24 cellular contexts compared by ENCODE assay signal in genomic region chr1:44282704-44283426, GRCh38.
A peak's percentile ranks its signal among the peaks of the same experiment; 100 is the strongest.
DNase-seq lines count a peak whose midpoint lies in the region; ATAC-seq and TF ChIP-seq lines count a peak whose summit lies in the region.
"Had no signal": no experiment of that assay in that cellular context is flagged by ENCODE, and none has a peak within 500 bp of the region (broad histone marks: within the 10 kb centered on the region; RNA-seq: fewer than 3 reads in every experiment).

No MANE protein-coding gene starts in this region.

- H3K27me3 ChIP-seq in right cardiac atrium (ENCODE audit: control insufficient read depth, insufficient read depth), result no peaks in the 10 kb centered on the region
- H3K27me3 ChIP-seq in left ventricle myocardium inferior (ENCODE audit: low read depth), result no peaks in the 10 kb centered on the region
- no peaks in the 10 kb centered on the region for H3K27me3 ChIP-seq in sigmoid colon
- H3K27me3 ChIP-seq in GM23248 (replicated peaks; ENCODE audit: insufficient read depth), result no peaks in the 10 kb centered on the region
- H3K27me3 ChIP-seq: ascending aorta, gastrocnemius medialis, left lung, upper lobe of left lung had no signal

- peaks cover 55% of the 10 kb centered on the region for H3K36me3 ChIP-seq in left ventricle myocardium inferior
- H3K36me3 ChIP-seq in mucosa of descending colon (ENCODE audit: low read depth), result no peaks in the 10 kb centered on the region
- peaks cover 4 to 61% (median 11%) of the 10 kb centered on the region in 4 donors for H3K36me3 ChIP-seq in sigmoid colon
- H3K36me3 ChIP-seq in GM23248 (ENCODE audit: low read depth), result peaks cover 9% of the 10 kb centered on the region; the same call in 1 of the 2 replicates

- H3K9me3 Mint-ChIP-seq in activated T-helper 1 cell treated with anti-CD3 and anti-CD28 coated beads, Interleukin-12 subunit alpha, Interleukin-12 subunit beta, Interleukin-2, Interleukin-4 antibody, amounts not matched to agents 30 ng/mL and 10 ng/mL and 1 ng/mL, durations not matched to agents 14 hours and 24 hours and 36 hours, result no peaks in the 10 kb centered on the region
- H3K9me3 Mint-ChIP-seq: activated naive CD8-positive, alpha-beta T cell treated with anti-CD3 and anti-CD28 coated beads, Interleukin-2, amount 10 ng/mL, durations not matched to agents 7 days and 5 days; CD14-positive monocyte; natural killer cell treated with Interleukin-12 subunit alpha and Interleukin-12 subunit beta and Interleukin-15 and Interleukin-18, amount 100 ng/mL, for 72 hours had no signal

- no peaks in the 10 kb centered on the region for H4K20me1 ChIP-seq in GM23248 (ENCODE audit: insufficient read depth)

- peak overlapping the region; percentile 13 for H3K27ac Mint-ChIP-seq in activated T-helper 1 cell treated with anti-CD3 and anti-CD28 coated beads, Interleukin-12 subunit alpha, Interleukin-12 subunit beta, Interleukin-2, Interleukin-4 antibody, amounts not matched to agents 30 ng/mL and 10 ng/mL and 1 ng/mL, durations not matched to agents 14 hours and 24 hours and 36 hours
- H3K27ac Mint-ChIP-seq: activated naive CD8-positive, alpha-beta T cell treated with anti-CD3 and anti-CD28 coated beads, Interleukin-2, amount 10 ng/mL, durations not matched to agents 7 days and 5 days; natural killer cell treated with Interleukin-12 subunit alpha and Interleukin-12 subunit beta and Interleukin-15 and Interleukin-18, amount 100 ng/mL, for 72 hours had no signal

- H3K79me2 ChIP-seq in GM23248 (ENCODE audit: insufficient read depth), result no peaks in the 10 kb centered on the region

- TF ChIP-seq EP300 in sigmoid colon (IDR thresholded peaks at IDR 0.05), result no peak

- no peaks in the 10 kb centered on the region for H3K9me2 ChIP-seq in GM23248 (ENCODE audit: insufficient read depth)

- no peak for TF ChIP-seq CTCF in left ventricle myocardium inferior (IDR thresholded peaks at IDR 0.05; ENCODE audit: borderline replicate concordance)
- no peak for TF ChIP-seq CTCF in mucosa of descending colon (IDR thresholded peaks at IDR 0.05)
- TF ChIP-seq CTCF in sigmoid colon (IDR thresholded peaks at IDR 0.05), result no peak

- no peaks in the 10 kb centered on the region for H3K27me3 Mint-ChIP-seq in activated T-helper 1 cell treated with anti-CD3 and anti-CD28 coated beads, Interleukin-12 subunit alpha, Interleukin-12 subunit beta, Interleukin-2, Interleukin-4 antibody, amounts not matched to agents 30 ng/mL and 10 ng/mL and 1 ng/mL, durations not matched to agents 14 hours and 24 hours and 36 hours (ENCODE audit: insufficient read depth)
- H3K27me3 Mint-ChIP-seq: activated naive CD8-positive, alpha-beta T cell treated with anti-CD3 and anti-CD28 coated beads, Interleukin-2, amount 10 ng/mL, durations not matched to agents 7 days and 5 days; natural killer cell treated with Interleukin-12 subunit alpha and Interleukin-12 subunit beta and Interleukin-15 and Interleukin-18, amount 100 ng/mL, for 72 hours had no signal

- H3K4me1 Mint-ChIP-seq in activated T-helper 1 cell treated with anti-CD3 and anti-CD28 coated beads, Interleukin-12 subunit alpha, Interleukin-12 subunit beta, Interleukin-2, Interleukin-4 antibody, amounts not matched to agents 30 ng/mL and 10 ng/mL and 1 ng/mL, durations not matched to agents 14 hours and 24 hours and 36 hours (ENCODE audit: low read depth), result no peaks in the 10 kb centered on the region
- H3K4me1 Mint-ChIP-seq: activated naive CD8-positive, alpha-beta T cell treated with anti-CD3 and anti-CD28 coated beads, Interleukin-2, amount 10 ng/mL, durations not matched to agents 7 days and 5 days had no signal

- DNase-seq in right cardiac atrium, result no peak
- DNase-seq in left ventricle myocardium inferior, result no peak
- no peak for DNase-seq in activated T-helper 1 cell treated with anti-CD3 and anti-CD28 coated beads, Interleukin-12 subunit alpha, Interleukin-12 subunit beta, Interleukin-2, Interleukin-4 antibody, amounts not matched to agents 30 ng/mL and 10 ng/mL and 1 ng/mL, durations not matched to agents 14 hours and 24 hours and 36 hours (ENCODE audit: low spot score)
- DNase-seq in mucosa of descending colon, result no peak
- no peak for DNase-seq in sigmoid colon
- DNase-seq in GM23248, result no peak
- DNase-seq in hepatic stellate cell (ENCODE audit: low spot score), result no peak
- DNase-seq in NCI-H774 (lab: John Stamatoyannopoulos, UW), result no peak
- DNase-seq: activated CD4-positive, alpha-beta T cell treated with anti-CD3 and anti-CD28 coated beads for 48 hours; activated CD8-positive, alpha-beta memory T cell treated with anti-CD3 and anti-CD28 coated beads for 24 hours; activated gamma-delta T cell; activated naive CD8-positive, alpha-beta T cell treated with anti-CD3 and anti-CD28 coated beads, Interleukin-2, amount 10 ng/mL, durations not matched to agents 7 days and 5 days; caudate nucleus; gastrocnemius medialis; hypothalamus; left lung; NCI-H82; stimulated activated CD4-positive, alpha-beta T cell treated with anti-CD3 and anti-CD28 coated beads, Interleukin-12 subunit alpha, Interleukin-12 subunit beta, amount 100 ng/mL, for 4 hours; stimulated activated CD4-positive, alpha-beta T cell treated with anti-CD3 and anti-CD28 coated beads, Interleukin-4, amount 100 ng/mL, for 1 hour had no signal

- 91% methylated on average over 8 of the region's 8 CpGs for WGBS in right cardiac atrium
- 94 to 95% methylated on average over 8 of the region's 8 CpGs for WGBS in sigmoid colon, 2 donors
- 94 to 95% methylated on average over 7 to 8 of the region's 8 CpGs for WGBS in GM23248 (ENCODE audit: low coverage in 1 of 2, low lambda C conversion rate in 2 of 2, missing lambda C conversion rate in 2 of 2), 2 experiments

- in situ Hi-C loops in GM23248 (cut with MboI), result no loop called here

- H3K4me3 ChIP-seq in right cardiac atrium (ENCODE audit: low read length) (no peak overlapping the region), left ventricle myocardium inferior (no peak overlapping the region), mucosa of descending colon (no peak overlapping the region), sigmoid colon (no peak overlapping the region), GM23248 (no peak overlapping the region)
- H3K4me3 ChIP-seq: ascending aorta, gastrocnemius medialis, K562, left lung, upper lobe of left lung had no signal

- no peak overlapping the region for H3K4me2 ChIP-seq in GM23248 (ENCODE audit: unreplicated experiment)

- H3K4me1 ChIP-seq in right cardiac atrium (ENCODE audit: control insufficient read depth, insufficient read depth, low read length), result peaks cover 2% of the 10 kb centered on the region
- peaks cover 16% of the 10 kb centered on the region for H3K4me1 ChIP-seq in left ventricle myocardium inferior
- no peaks in the 10 kb centered on the region for H3K4me1 ChIP-seq in mucosa of descending colon (ENCODE audit: low read depth)
- H3K4me1 ChIP-seq in sigmoid colon, result no peaks in the 10 kb centered on the region
- no peaks in the 10 kb centered on the region for H3K4me1 ChIP-seq in GM23248 (ENCODE audit: insufficient read depth)
- H3K4me1 ChIP-seq: ascending aorta, gastrocnemius medialis had no signal

- ATAC-seq in right cardiac atrium (peak; percentile 28 to 37), mucosa of descending colon (peak; percentile 6)
- ATAC-seq: K562; natural killer cell treated with Interleukin-12 subunit alpha and Interleukin-12 subunit beta and Interleukin-15 and Interleukin-18, amount 100 ng/mL, for 72 hours had no signal

- intact Hi-C loops in right cardiac atrium (cut with DNase I) (no loop called here), left ventricle myocardium inferior (cut with micrococcal nuclease) (no loop called here), mucosa of descending colon (cut with DNase I, micrococcal nuclease) (no loop called here), sigmoid colon (cut with DNase I) (no loop called here)
- intact Hi-C loops in activated T-helper 1 cell treated with anti-CD3 and anti-CD28 coated beads, Interleukin-12 subunit alpha, Interleukin-12 subunit beta, Interleukin-2, Interleukin-4 antibody, amounts not matched to agents 30 ng/mL and 10 ng/mL and 1 ng/mL, durations not matched to agents 14 hours and 24 hours and 36 hours (cut with micrococcal nuclease), result loop anchor here (5.0 to 10.0 kb wide), 2 partner anchors 34 to 62 kb away; no protein-coding TSS in a partner anchor

- no peak overlapping the region for H3K4me3 Mint-ChIP-seq in activated T-helper 1 cell treated with anti-CD3 and anti-CD28 coated beads, Interleukin-12 subunit alpha, Interleukin-12 subunit beta, Interleukin-2, Interleukin-4 antibody, amounts not matched to agents 30 ng/mL and 10 ng/mL and 1 ng/mL, durations not matched to agents 14 hours and 24 hours and 36 hours
- H3K4me3 Mint-ChIP-seq: activated naive CD8-positive, alpha-beta T cell treated with anti-CD3 and anti-CD28 coated beads, Interleukin-2, amount 10 ng/mL, durations not matched to agents 7 days and 5 days; natural killer cell treated with Interleukin-12 subunit alpha and Interleukin-12 subunit beta and Interleukin-15 and Interleukin-18, amount 100 ng/mL, for 72 hours had no signal

- TF ChIP-seq POLR2A in sigmoid colon (IDR thresholded peaks at IDR 0.05), result no peak

- H2AFZ ChIP-seq in GM23248, result no peak overlapping the region

- no peak overlapping the region for H3K9ac ChIP-seq in GM23248

- H3K36me3 Mint-ChIP-seq in activated T-helper 1 cell treated with anti-CD3 and anti-CD28 coated beads, Interleukin-12 subunit alpha, Interleukin-12 subunit beta, Interleukin-2, Interleukin-4 antibody, amounts not matched to agents 30 ng/mL and 10 ng/mL and 1 ng/mL, durations not matched to agents 14 hours and 24 hours and 36 hours (ENCODE audit: low read depth), result peaks cover 15% of the 10 kb centered on the region

- no peaks in the 10 kb centered on the region for H3K9me3 ChIP-seq in right cardiac atrium (ENCODE audit: control insufficient read depth, low read length)
- no peaks in the 10 kb centered on the region for H3K9me3 ChIP-seq in left ventricle myocardium inferior (replicated peaks)
- no peaks in the 10 kb centered on the region for H3K9me3 ChIP-seq in mucosa of descending colon
- no peaks in the 10 kb centered on the region for H3K9me3 ChIP-seq in sigmoid colon
- no peaks in the 10 kb centered on the region for H3K9me3 ChIP-seq in GM23248 (ENCODE audit: low read depth)
- H3K9me3 ChIP-seq: ascending aorta, gastrocnemius medialis, left lung, upper lobe of left lung had no signal

- H3K27ac ChIP-seq in right cardiac atrium (ENCODE audit: low read length), result no peak overlapping the region
- no peak overlapping the region for H3K27ac ChIP-seq in left ventricle myocardium inferior (replicated peaks)
- H3K27ac ChIP-seq in sigmoid colon, result no peak overlapping the region
- no peak overlapping the region for H3K27ac ChIP-seq in GM23248
- H3K27ac ChIP-seq: ascending aorta, gastrocnemius medialis, upper lobe of left lung had no signal

- no peaks in the 10 kb centered on the region for H3F3A ChIP-seq in GM23248 (ENCODE audit: insufficient read depth)
